26 cellular contexts compared by ENCODE assay signal in genomic region chr6:43665376-43665775, GRCh38. TPM values are rescaled to one million over a fixed set of nuclear protein-coding genes. Genes with fewer than 3 reads are reported as not detected.
DNase-seq lines count a peak whose midpoint lies in the region; ATAC-seq and TF ChIP-seq lines count a peak whose summit lies in the region.
"Had no signal": no experiment of that assay in that cellular context is flagged by ENCODE, and none has a peak within 500 bp of the region (broad histone marks: within the 10 kb centered on the region; RNA-seq: fewer than 3 reads in every experiment).

No MANE protein-coding gene starts in this region.

- H3K4me1 Mint-ChIP-seq in endothelial cell (ENCODE audit: unreplicated experiment) = peaks cover 7% of the 10 kb centered on the region

- no peak overlapping the region for H3K4me3 Mint-ChIP-seq in endothelial cell (ENCODE audit: unreplicated experiment)
- H3K4me3 Mint-ChIP-seq: activated CD8-positive, alpha-beta memory T cell treated with anti-CD3 and anti-CD28 coated beads, Interleukin-2, amount 10 ng/mL, durations not matched to agents 7 days and 5 days; activated naive CD8-positive, alpha-beta T cell treated with anti-CD3 and anti-CD28 coated beads for 36 hours; naive thymus-derived CD8-positive, alpha-beta T cell had no signal

- H3K4me1 ChIP-seq in prostate gland (replicated peaks) = peaks cover 13% of the 10 kb centered on the region

- no peak for ATAC-seq in HG03571 (IDR thresholded peaks at IDR 0.05; ENCODE audit: unreplicated experiment)
- ATAC-seq: activated CD8-positive, alpha-beta memory T cell treated with anti-CD3 and anti-CD28 coated beads, Interleukin-2, amount 10 ng/mL, durations not matched to agents 7 days and 5 days; naive thymus-derived CD8-positive, alpha-beta T cell; stimulated activated naive CD8-positive, alpha-beta T cell treated with anti-CD3 and anti-CD28 coated beads, Interleukin-15, Interleukin-2, amounts not matched to agents 100 U/mL and 50 U/mL, for 24 hours had no signal

- no peaks in the 10 kb centered on the region for H3K9me3 ChIP-seq in prostate gland
- H3K9me3 ChIP-seq: tibial nerve had no signal

- no peak overlapping the region for H3K27ac Mint-ChIP-seq in endothelial cell (ENCODE audit: unreplicated experiment)
- H3K27ac Mint-ChIP-seq: activated CD8-positive, alpha-beta memory T cell treated with anti-CD3 and anti-CD28 coated beads, Interleukin-2, amount 10 ng/mL, durations not matched to agents 7 days and 5 days; activated naive CD8-positive, alpha-beta T cell treated with anti-CD3 and anti-CD28 coated beads for 36 hours; naive thymus-derived CD8-positive, alpha-beta T cell had no signal

- no peaks in the 10 kb centered on the region for H3K27me3 ChIP-seq in prostate gland (replicated peaks; ENCODE audit: insufficient read depth)
- H3K27me3 ChIP-seq: BLaER1 treated with 17β-estradiol and CSF1 and Interleukin-3, amounts not matched to agents 10 nM and 100 nM; brain microvascular endothelial cell; tibial nerve had no signal

- CTCF ChIA-PET in RWPE1 (lab: Yijun Ruan, JAX) = interaction anchor here (1.2 to 3.3 kb wide), 4 partner anchors 105 to 414 kb away, joined by 4 to 28 read pairs (median 11); partner anchors contain the start of gene VEGFA

- no peak for TF ChIP-seq POLR2A in prostate gland (IDR thresholded peaks at IDR 0.05)

- POLR2A ChIA-PET in RWPE1 (lab: Yijun Ruan, JAX; ENCODE audit: low non-redundant PET) = no interaction called here

- H3K36me3 ChIP-seq in prostate gland = no peaks in the 10 kb centered on the region
- H3K36me3 ChIP-seq: brain microvascular endothelial cell had no signal

- H3K27ac ChIP-seq in RWPE1 (no peak overlapping the region), prostate gland (no peak overlapping the region)
- H3K27ac ChIP-seq: BLaER1 treated with 17β-estradiol and CSF1 and Interleukin-3, amounts not matched to agents 10 nM and 100 nM; brain microvascular endothelial cell; coronary artery; parathyroid adenoma; tibial nerve had no signal

- WGBS in prostate gland = 86% methylated on average over 1 of the region's 1 CpG

- no peak overlapping the region for H3K4me3 ChIP-seq in prostate gland
- H3K4me3 ChIP-seq: BLaER1 treated with 17β-estradiol and CSF1 and Interleukin-3, amounts not matched to agents 10 nM and 100 nM; coronary artery; tibial nerve had no signal

- DNase-seq in A172 (ENCODE audit: low spot score) (peak; percentile 59), HK-2 (ENCODE audit: unreplicated experiment) (peak; percentile 63), RWPE1 (ENCODE audit: low spot score) (peak; percentile 60), kidney glomerular epithelial cell (lab: John Stamatoyannopoulos, UW) (peak; percentile 33), endothelial cell (ENCODE audit: low spot score) (no peak), COLO829 (ENCODE audit: low spot score) (no peak), prostate gland (ENCODE audit: low spot score) (no peak)
- DNase-seq: 8988T; activated CD4-positive, alpha-beta T cell treated with anti-CD3 and anti-CD28 coated beads for 4 hours; activated CD8-positive, alpha-beta memory T cell treated with anti-CD3 and anti-CD28 coated beads, Interleukin-2, amount 10 ng/mL, durations not matched to agents 7 days and 5 days; activated naive CD8-positive, alpha-beta T cell treated with anti-CD3 and anti-CD28 coated beads for 36 hours; brain microvascular endothelial cell; hippocampal formation; islet precursor cell; Kasumi-1; naive thymus-derived CD8-positive, alpha-beta T cell; NCI-H1417 treated with DMSO at 0.1 percent for 48 hours; NCI-H2171; NCI-H748 treated with DMSO at 0.1 percent for 48 hours; stimulated activated CD4-positive, alpha-beta T cell treated with anti-CD3 and anti-CD28 coated beads, Interleukin-1b, Interleukin-23, amount 100 ng/mL, for 48 hours; stimulated activated naive CD8-positive, alpha-beta T cell treated with anti-CD3 and anti-CD28 coated beads, Interleukin-15, Interleukin-2, amounts not matched to agents 100 U/mL and 50 U/mL, for 24 hours had no signal

- TF ChIP-seq CTCF in RWPE1 (conservative IDR thresholded peaks at IDR 0.05; ENCODE audit: low read depth) = no peak
- TF ChIP-seq CTCF in endothelial cell (IDR thresholded peaks at IDR 0.05; ENCODE audit: unreplicated experiment) = no peak
- TF ChIP-seq CTCF in prostate gland (IDR thresholded peaks at IDR 0.05) = no peak

- H3K9me3 Mint-ChIP-seq in endothelial cell (ENCODE audit: unreplicated experiment) = no peaks in the 10 kb centered on the region
- H3K9me3 Mint-ChIP-seq: activated naive CD8-positive, alpha-beta T cell treated with anti-CD3 and anti-CD28 coated beads for 36 hours had no signal

- intact Hi-C loops in prostate gland (cut with DNase I) = loop anchor here (5.0 kb wide), 1 partner anchor 102 kb away; no protein-coding TSS in a partner anchor

- H3K27me3 Mint-ChIP-seq in endothelial cell (ENCODE audit: unreplicated experiment) = peaks cover 11% of the 10 kb centered on the region
- H3K27me3 Mint-ChIP-seq: activated naive CD8-positive, alpha-beta T cell treated with anti-CD3 and anti-CD28 coated beads for 36 hours had no signal

- peaks cover 4% of the 10 kb centered on the region for H3K36me3 Mint-ChIP-seq in endothelial cell (ENCODE audit: low read depth, unreplicated experiment)
- H3K36me3 Mint-ChIP-seq: activated naive CD8-positive, alpha-beta T cell treated with anti-CD3 and anti-CD28 coated beads for 36 hours had no signal

RNA-seq across cellular contexts. Expression of gene RSPH9, which starts 20.5 kb away (rescaled TPM):
- not detected in 2 replicates for total RNA-seq in A172 (2014; rRNA removed; shearing (Covaris generic))
- total RNA-seq in endothelial cell (ENCODE audit: unreplicated experiment) (not detected), prostate gland (1 to 10 TPM in 1 of 2 donors, under 1 TPM in 1; 0.23 to 1.9 TPM)
- total RNA-seq: activated CD8-positive, alpha-beta memory T cell treated with anti-CD3 and anti-CD28 coated beads, Interleukin-2, amount 10 ng/mL, durations not matched to agents 7 days and 5 days; activated naive CD8-positive, alpha-beta T cell treated with anti-CD3 and anti-CD28 coated beads for 36 hours; naive thymus-derived CD8-positive, alpha-beta T cell had no signal

RNA-seq across cellular contexts. Expression of gene MRPS18A, which starts 22.2 kb away (rescaled TPM):
- total RNA-seq in A172 (2014; rRNA removed; shearing (Covaris generic)) = 84.5 and 93.4 TPM in 2 replicates
- 45.5 TPM for total RNA-seq in endothelial cell (ENCODE audit: unreplicated experiment)
- total RNA-seq in prostate gland = 10 to 100 TPM; 56.6 to 56.9 TPM

RNA-seq across cellular contexts. Expression of gene MAD2L1BP, which starts 29.7 kb away (rescaled TPM):
- 23.0 and 38.0 TPM in 2 replicates for total RNA-seq in A172 (2014; rRNA removed; shearing (Covaris generic))
- total RNA-seq in endothelial cell (ENCODE audit: unreplicated experiment) (26.8 TPM), prostate gland (10 to 100 TPM; 24.9 to 46.8 TPM)

RNA-seq across cellular contexts. Expression of gene GTPBP2, which starts 36.3 kb away (rescaled TPM):
- 25.3 and 40.4 TPM in 2 replicates for total RNA-seq in A172 (2014; rRNA removed; shearing (Covaris generic))
- 76.6 TPM for total RNA-seq in endothelial cell (ENCODE audit: unreplicated experiment)
- total RNA-seq in prostate gland = 10 to 100 TPM; 22.4 to 54.9 TPM

Comparison
In these comparisons a context has a peak if more than half of its experiments do, and no peak if none do; other contexts are left out.
1. DNase-seq: peak in A172 (single experiment), HK-2 (single experiment), RWPE1 (single experiment) and kidney glomerular epithelial cell (single experiment); none in endothelial cell (single experiment), COLO829 (single experiment) and prostate gland (single experiment).